1 cellular context compared by ENCODE assay signal in the genomic region with DNA sequence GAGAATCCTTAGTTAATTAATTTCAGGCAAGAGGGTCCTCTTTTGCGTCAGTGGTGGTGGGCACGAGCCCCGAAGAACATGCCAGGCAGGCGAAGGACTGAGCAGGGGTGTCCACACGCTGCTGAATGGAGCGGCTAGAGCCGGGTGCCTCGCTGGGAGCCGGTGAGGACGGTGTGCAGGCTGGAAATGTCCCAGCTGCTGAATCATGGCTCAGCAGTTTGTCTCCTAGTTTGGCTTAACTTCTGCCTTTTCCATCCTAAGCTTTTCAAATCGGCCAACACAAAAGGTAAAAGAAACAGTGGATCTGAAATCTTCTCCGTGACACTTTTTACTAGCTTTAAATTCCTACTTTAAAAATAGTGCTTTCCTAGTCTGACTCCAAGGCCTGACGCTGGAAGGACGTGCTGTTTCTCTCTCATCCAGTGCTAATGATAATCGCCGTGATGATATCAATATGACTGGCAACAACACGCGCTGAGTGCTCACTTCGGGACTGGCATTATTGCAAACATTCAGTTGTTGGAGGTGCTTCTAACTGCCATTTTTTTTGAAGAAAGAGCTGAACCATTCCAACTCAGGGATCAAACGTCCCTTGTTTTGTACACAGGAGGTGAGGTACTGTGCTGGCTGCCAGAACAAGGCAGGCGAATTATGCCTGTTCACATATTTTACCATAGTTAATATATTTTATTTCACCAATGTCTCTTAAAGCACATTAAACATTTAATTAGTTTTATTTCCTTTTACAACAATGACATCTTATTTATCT.
TF ChIP-seq lines count a peak whose summit lies in the region.

No MANE protein-coding gene starts in this region.

TF ChIP-seq in HepG2, 621 proteins besides CTCF, POLR2A, EP300 and RAD21 (continued from another document):
- TF ChIP-seq, protein P1, sequence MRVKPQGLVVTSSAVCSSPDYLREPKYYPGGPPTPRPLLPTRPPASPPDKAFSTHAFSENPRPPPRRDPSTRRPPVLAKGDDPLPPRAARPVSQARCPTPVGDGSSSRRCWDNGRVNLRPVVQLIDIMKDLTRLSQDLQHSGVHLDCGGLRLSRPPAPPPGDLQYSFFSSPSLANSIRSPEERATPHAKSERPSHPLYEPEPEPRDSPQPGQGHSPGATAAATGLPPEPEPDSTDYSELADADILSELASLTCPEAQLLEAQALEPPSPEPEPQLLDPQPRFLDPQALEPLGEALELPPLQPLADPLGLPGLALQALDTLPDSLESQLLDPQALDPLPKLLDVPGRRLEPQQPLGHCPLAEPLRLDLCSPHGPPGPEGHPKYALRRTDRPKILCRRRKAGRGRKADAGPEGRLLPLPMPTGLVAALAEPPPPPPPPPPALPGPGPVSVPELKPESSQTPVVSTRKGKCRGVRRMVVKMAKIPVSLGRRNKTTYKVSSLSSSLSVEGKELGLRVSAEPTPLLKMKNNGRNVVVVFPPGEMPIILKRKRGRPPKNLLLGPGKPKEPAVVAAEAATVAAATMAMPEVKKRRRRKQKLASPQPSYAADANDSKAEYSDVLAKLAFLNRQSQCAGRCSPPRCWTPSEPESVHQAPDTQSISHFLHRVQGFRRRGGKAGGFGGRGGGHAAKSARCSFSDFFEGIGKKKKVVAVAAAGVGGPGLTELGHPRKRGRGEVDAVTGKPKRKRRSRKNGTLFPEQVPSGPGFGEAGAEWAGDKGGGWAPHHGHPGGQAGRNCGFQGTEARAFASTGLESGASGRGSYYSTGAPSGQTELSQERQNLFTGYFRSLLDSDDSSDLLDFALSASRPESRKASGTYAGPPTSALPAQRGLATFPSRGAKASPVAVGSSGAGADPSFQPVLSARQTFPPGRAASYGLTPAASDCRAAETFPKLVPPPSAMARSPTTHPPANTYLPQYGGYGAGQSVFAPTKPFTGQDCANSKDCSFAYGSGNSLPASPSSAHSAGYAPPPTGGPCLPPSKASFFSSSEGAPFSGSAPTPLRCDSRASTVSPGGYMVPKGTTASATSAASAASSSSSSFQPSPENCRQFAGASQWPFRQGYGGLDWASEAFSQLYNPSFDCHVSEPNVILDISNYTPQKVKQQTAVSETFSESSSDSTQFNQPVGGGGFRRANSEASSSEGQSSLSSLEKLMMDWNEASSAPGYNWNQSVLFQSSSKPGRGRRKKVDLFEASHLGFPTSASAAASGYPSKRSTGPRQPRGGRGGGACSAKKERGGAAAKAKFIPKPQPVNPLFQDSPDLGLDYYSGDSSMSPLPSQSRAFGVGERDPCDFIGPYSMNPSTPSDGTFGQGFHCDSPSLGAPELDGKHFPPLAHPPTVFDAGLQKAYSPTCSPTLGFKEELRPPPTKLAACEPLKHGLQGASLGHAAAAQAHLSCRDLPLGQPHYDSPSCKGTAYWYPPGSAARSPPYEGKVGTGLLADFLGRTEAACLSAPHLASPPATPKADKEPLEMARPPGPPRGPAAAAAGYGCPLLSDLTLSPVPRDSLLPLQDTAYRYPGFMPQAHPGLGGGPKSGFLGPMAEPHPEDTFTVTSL (CRISPR knock-in tag; IDR thresholded peaks at IDR 0.05; ENCODE audit: borderline replicate concordance): no peak
- TF ChIP-seq ZNF326 (CRISPR knock-in tag; IDR thresholded peaks at IDR 0.05; ENCODE audit: borderline replicate concordance) (no peak), ZBTB38 (CRISPR knock-in tag; IDR thresholded peaks at IDR 0.05) (peak; percentile 44; the same call in 1 of the 2 replicates), GATAD2A (CRISPR knock-in tag; IDR thresholded peaks at IDR 0.05) (peak; percentile 16; the same call in 1 of the 2 replicates), ZNF12 (CRISPR knock-in tag; IDR thresholded peaks at IDR 0.05) (no peak), HNF4A (CRISPR knock-in tag; IDR thresholded peaks at IDR 0.05) (peak; percentile 58), ZNF766 (CRISPR knock-in tag; IDR thresholded peaks at IDR 0.05; ENCODE audit: borderline replicate concordance) (no peak), ZNF678 (CRISPR knock-in tag; IDR thresholded peaks at IDR 0.05) (no peak), ZBTB3 (CRISPR knock-in tag; IDR thresholded peaks at IDR 0.05; ENCODE audit: borderline replicate concordance, low read depth) (no peak), ZNF317 (CRISPR knock-in tag; IDR thresholded peaks at IDR 0.05) (no peak), TCF7 (IDR thresholded peaks at IDR 0.05; ENCODE audit: low read depth) (no peak), ARHGAP35 (CRISPR knock-in tag; IDR thresholded peaks at IDR 0.05; ENCODE audit: borderline replicate concordance) (no peak), GTF2F1 (IDR thresholded peaks at IDR 0.05; ENCODE audit: low read length) (no peak), ISX (CRISPR knock-in tag; conservative IDR thresholded peaks at IDR 0.05) (no peak), ZNF788 (CRISPR knock-in tag; IDR thresholded peaks at IDR 0.05; ENCODE audit: borderline replicate concordance) (no peak), MED1 (CRISPR knock-in tag; IDR thresholded peaks at IDR 0.05) (no peak), ZNF776 (CRISPR knock-in tag; IDR thresholded peaks at IDR 0.05) (no peak), HIVEP1 (CRISPR knock-in tag; IDR thresholded peaks at IDR 0.05) (no peak), ZSCAN22 (CRISPR knock-in tag; IDR thresholded peaks at IDR 0.05) (no peak), ZNF33A (CRISPR knock-in tag; IDR thresholded peaks at IDR 0.05; ENCODE audit: borderline replicate concordance) (no peak), CHD4 (IDR thresholded peaks at IDR 0.05; ENCODE audit: borderline replicate concordance, low read length) (no peak), ZNF205 (CRISPR knock-in tag; IDR thresholded peaks at IDR 0.05) (no peak), SNAPC2 (CRISPR knock-in tag; IDR thresholded peaks at IDR 0.05) (no peak), ZNF282 (IDR thresholded peaks at IDR 0.05; ENCODE audit: partially characterized antibody) (no peak), FOXA3 (CRISPR knock-in tag; IDR thresholded peaks at IDR 0.05) (peak; percentile 30; the same call in 1 of the 2 replicates), MLLT10 (CRISPR knock-in tag; IDR thresholded peaks at IDR 0.05) (no peak), ZNF724P (CRISPR knock-in tag; IDR thresholded peaks at IDR 0.05; ENCODE audit: borderline replicate concordance) (no peak)
- TF ChIP-seq, protein P2, sequence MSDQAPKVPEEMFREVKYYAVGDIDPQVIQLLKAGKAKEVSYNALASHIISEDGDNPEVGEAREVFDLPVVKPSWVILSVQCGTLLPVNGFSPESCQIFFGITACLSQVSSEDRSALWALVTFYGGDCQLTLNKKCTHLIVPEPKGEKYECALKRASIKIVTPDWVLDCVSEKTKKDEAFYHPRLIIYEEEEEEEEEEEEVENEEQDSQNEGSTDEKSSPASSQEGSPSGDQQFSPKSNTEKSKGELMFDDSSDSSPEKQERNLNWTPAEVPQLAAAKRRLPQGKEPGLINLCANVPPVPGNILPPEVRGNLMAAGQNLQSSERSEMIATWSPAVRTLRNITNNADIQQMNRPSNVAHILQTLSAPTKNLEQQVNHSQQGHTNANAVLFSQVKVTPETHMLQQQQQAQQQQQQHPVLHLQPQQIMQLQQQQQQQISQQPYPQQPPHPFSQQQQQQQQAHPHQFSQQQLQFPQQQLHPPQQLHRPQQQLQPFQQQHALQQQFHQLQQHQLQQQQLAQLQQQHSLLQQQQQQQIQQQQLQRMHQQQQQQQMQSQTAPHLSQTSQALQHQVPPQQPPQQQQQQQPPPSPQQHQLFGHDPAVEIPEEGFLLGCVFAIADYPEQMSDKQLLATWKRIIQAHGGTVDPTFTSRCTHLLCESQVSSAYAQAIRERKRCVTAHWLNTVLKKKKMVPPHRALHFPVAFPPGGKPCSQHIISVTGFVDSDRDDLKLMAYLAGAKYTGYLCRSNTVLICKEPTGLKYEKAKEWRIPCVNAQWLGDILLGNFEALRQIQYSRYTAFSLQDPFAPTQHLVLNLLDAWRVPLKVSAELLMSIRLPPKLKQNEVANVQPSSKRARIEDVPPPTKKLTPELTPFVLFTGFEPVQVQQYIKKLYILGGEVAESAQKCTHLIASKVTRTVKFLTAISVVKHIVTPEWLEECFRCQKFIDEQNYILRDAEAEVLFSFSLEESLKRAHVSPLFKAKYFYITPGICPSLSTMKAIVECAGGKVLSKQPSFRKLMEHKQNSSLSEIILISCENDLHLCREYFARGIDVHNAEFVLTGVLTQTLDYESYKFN (CRISPR knock-in tag; conservative IDR thresholded peaks at IDR 0.05): peak; percentile 40; the same call in 1 of the 2 replicates
- TF ChIP-seq, protein P3, sequence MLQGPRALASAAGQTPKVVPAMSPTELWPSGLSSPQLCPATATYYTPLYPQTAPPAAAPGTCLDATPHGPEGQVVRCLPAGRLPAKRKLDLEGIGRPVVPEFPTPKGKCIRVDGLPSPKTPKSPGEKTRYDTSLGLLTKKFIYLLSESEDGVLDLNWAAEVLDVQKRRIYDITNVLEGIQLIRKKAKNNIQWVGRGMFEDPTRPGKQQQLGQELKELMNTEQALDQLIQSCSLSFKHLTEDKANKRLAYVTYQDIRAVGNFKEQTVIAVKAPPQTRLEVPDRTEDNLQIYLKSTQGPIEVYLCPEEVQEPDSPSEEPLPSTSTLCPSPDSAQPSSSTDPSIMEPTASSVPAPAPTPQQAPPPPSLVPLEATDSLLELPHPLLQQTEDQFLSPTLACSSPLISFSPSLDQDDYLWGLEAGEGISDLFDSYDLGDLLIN (CRISPR knock-in tag; IDR thresholded peaks at IDR 0.05; ENCODE audit: borderline replicate concordance): no peak
- TF ChIP-seq, protein P4, sequence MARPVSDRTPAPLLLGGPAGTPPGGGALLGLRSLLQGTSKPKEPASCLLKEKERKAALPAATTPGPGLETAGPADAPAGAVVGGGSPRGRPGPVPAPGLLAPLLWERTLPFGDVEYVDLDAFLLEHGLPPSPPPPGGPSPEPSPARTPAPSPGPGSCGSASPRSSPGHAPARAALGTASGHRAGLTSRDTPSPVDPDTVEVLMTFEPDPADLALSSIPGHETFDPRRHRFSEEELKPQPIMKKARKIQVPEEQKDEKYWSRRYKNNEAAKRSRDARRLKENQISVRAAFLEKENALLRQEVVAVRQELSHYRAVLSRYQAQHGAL (CRISPR knock-in tag; IDR thresholded peaks at IDR 0.05; ENCODE audit: not compliant biosample characterization): no peak
- TF ChIP-seq, protein P5, sequence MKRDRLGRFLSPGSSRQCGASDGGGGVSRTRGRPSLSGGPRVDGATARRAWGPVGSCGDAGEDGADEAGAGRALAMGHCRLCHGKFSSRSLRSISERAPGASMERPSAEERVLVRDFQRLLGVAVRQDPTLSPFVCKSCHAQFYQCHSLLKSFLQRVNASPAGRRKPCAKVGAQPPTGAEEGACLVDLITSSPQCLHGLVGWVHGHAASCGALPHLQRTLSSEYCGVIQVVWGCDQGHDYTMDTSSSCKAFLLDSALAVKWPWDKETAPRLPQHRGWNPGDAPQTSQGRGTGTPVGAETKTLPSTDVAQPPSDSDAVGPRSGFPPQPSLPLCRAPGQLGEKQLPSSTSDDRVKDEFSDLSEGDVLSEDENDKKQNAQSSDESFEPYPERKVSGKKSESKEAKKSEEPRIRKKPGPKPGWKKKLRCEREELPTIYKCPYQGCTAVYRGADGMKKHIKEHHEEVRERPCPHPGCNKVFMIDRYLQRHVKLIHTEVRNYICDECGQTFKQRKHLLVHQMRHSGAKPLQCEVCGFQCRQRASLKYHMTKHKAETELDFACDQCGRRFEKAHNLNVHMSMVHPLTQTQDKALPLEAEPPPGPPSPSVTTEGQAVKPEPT (CRISPR knock-in tag; IDR thresholded peaks at IDR 0.05; ENCODE audit: low read depth): no peak
- TF ChIP-seq, protein P6, sequence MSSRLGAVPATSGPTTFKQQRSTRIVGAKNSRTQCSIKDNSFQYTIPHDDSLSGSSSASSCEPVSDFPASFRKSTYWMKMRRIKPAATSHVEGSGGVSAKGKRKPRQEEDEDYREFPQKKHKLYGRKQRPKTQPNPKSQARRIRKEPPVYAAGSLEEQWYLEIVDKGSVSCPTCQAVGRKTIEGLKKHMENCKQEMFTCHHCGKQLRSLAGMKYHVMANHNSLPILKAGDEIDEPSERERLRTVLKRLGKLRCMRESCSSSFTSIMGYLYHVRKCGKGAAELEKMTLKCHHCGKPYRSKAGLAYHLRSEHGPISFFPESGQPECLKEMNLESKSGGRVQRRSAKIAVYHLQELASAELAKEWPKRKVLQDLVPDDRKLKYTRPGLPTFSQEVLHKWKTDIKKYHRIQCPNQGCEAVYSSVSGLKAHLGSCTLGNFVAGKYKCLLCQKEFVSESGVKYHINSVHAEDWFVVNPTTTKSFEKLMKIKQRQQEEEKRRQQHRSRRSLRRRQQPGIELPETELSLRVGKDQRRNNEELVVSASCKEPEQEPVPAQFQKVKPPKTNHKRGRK (CRISPR knock-in tag; IDR thresholded peaks at IDR 0.05): no peak
- TF ChIP-seq, protein P7, sequence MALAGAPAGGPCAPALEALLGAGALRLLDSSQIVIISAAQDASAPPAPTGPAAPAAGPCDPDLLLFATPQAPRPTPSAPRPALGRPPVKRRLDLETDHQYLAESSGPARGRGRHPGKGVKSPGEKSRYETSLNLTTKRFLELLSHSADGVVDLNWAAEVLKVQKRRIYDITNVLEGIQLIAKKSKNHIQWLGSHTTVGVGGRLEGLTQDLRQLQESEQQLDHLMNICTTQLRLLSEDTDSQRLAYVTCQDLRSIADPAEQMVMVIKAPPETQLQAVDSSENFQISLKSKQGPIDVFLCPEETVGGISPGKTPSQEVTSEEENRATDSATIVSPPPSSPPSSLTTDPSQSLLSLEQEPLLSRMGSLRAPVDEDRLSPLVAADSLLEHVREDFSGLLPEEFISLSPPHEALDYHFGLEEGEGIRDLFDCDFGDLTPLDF (CRISPR knock-in tag; IDR thresholded peaks at IDR 0.05): no peak
- TF ChIP-seq, protein P8, sequence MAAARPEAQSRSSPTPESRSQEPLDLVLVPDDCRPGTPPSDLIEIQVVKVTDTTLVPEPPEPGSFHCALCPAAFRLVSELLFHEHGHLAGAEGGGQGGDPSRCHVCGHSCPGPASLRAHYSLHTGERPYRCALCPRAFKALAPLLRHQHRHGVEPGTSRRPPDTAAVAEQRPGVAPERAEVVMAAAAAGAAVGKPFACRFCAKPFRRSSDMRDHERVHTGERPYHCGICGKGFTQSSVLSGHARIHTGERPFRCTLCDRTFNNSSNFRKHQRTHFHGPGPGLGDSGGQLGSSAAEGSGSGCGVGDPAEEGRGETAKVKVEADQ (CRISPR knock-in tag; IDR thresholded peaks at IDR 0.05; ENCODE audit: borderline replicate concordance): no peak
- TF ChIP-seq, protein P9, sequence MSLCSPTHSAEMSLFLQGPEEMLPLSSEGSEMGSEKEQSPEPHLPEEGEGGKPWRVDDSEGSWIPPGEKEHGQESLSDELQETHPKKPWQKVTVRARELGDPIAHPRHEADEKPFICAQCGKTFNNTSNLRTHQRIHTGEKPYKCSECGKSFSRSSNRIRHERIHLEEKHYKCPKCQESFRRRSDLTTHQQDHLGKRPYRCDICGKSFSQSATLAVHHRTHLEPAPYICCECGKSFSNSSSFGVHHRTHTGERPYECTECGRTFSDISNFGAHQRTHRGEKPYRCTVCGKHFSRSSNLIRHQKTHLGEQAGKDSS (CRISPR knock-in tag; IDR thresholded peaks at IDR 0.05; ENCODE audit: borderline replicate concordance, low read depth): 0 out of 2 replicates have a peak, but pooled peaks have one; percentile 35
- TF ChIP-seq, protein P10, sequence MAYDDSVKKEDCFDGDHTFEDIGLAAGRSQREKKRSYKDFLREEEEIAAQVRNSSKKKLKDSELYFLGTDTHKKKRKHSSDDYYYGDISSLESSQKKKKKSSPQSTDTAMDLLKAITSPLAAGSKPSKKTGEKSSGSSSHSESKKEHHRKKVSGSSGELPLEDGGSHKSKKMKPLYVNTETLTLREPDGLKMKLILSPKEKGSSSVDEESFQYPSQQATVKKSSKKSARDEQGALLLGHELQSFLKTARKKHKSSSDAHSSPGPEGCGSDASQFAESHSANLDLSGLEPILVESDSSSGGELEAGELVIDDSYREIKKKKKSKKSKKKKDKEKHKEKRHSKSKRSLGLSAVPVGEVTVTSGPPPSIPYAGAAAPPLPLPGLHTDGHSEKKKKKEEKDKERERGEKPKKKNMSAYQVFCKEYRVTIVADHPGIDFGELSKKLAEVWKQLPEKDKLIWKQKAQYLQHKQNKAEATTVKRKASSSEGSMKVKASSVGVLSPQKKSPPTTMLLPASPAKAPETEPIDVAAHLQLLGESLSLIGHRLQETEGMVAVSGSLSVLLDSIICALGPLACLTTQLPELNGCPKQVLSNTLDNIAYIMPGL (CRISPR knock-in tag; IDR thresholded peaks at IDR 0.05; ENCODE audit: borderline replicate concordance in 1 of 2, low read depth in 1 of 2): no peak
